Comparison of ENCODE assay signal across 24 cellular contexts in the genomic region with DNA sequence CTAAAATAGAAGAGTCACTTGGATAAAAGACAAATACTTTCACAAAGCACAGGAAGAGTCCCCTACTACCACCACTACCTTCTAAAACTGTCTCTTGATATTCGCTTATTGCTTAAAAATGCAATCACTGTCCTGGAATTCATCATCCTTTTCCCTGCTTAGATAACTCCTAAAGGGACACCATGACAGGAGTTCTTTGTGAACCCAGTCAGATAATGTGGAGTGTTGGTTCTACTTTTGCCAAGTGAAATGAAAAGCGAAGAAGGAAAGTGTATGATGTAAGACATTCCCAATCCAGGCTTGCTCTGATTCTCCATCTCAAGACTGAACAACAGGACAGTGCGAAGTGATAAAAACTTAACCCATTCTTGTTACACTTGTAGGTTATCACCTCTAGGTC.
"Had no signal": no experiment of that assay in that cellular context is flagged by ENCODE, and none has a peak within 500 bp of the region (broad histone marks: within the 10 kb centered on the region; RNA-seq: fewer than 3 reads in every experiment).

No MANE protein-coding gene starts in this region.

- H3K79me2 ChIP-seq: hepatocyte had no signal

- H3K9me3 ChIP-seq: colonic mucosa, esophagus muscularis mucosa, gastrocnemius medialis, lower lobe of right lung, mucosa of descending colon had no signal

- H3K4me1 ChIP-seq: colonic mucosa, esophagus muscularis mucosa, gastrocnemius medialis, lower lobe of right lung had no signal

- H3K27me3 ChIP-seq: colonic mucosa, esophagus muscularis mucosa, gastrocnemius medialis, hepatocyte had no signal

- H3K4me2 ChIP-seq: hepatocyte had no signal

- H3K4me3 Mint-ChIP-seq: dendritic cell treated with granulocyte-macrophage colony-stimulating factor and Interleukin-4, amounts not matched to agents 40 ng/mL and 50 ng/mL, for 4 days; immature natural killer cell; mesothelial cell of epicardium had no signal

- H2AFZ ChIP-seq: hepatocyte had no signal

- H3K36me3 Mint-ChIP-seq: immature natural killer cell, mesothelial cell of epicardium had no signal

- H3K27me3 Mint-ChIP-seq: dendritic cell treated with granulocyte-macrophage colony-stimulating factor and Interleukin-4, amounts not matched to agents 40 ng/mL and 50 ng/mL, for 4 days had no signal

- H3K36me3 ChIP-seq: colonic mucosa, esophagus muscularis mucosa, gastrocnemius medialis, left ventricle myocardium inferior, lower lobe of right lung had no signal

- H3K27ac Mint-ChIP-seq: dendritic cell treated with granulocyte-macrophage colony-stimulating factor and Interleukin-4, amounts not matched to agents 40 ng/mL and 50 ng/mL, for 4 days; immature natural killer cell; mesothelial cell of epicardium had no signal

- H3K27ac ChIP-seq: colonic mucosa, esophagus muscularis mucosa, gastrocnemius medialis, hepatocyte, left ventricle myocardium inferior, lower lobe of right lung had no signal

- DNase-seq: colonic mucosa; cortex of kidney; effector CD8-positive, alpha-beta T cell; foreskin fibroblast; foreskin melanocyte; gastrocnemius medialis; glutamatergic neuron; head of caudate nucleus; hypothalamus; immature natural killer cell; islet precursor cell; kidney; kidney glomerular epithelial cell; left colon; left ventricle myocardium inferior; lower lobe of right lung; mesenchymal stem cell; mucosa of descending colon had no signal

- ATAC-seq: gastrocnemius medialis, left colon, left lobe of liver, lower lobe of right lung, mucosa of descending colon had no signal

- FAIRE-seq: endothelial cell of umbilical vein, kidney had no signal

- H3K4me3 ChIP-seq: colonic mucosa, esophagus muscularis mucosa, gastrocnemius medialis, hepatocyte, left ventricle myocardium inferior, lower lobe of right lung, mucosa of descending colon had no signal

- H3K4me1 Mint-ChIP-seq: immature natural killer cell had no signal

- H3K9me3 Mint-ChIP-seq: dendritic cell treated with granulocyte-macrophage colony-stimulating factor and Interleukin-4, amounts not matched to agents 40 ng/mL and 50 ng/mL, for 4 days had no signal
